ENCODE assay signal across 23 cellular contexts in the genomic region with DNA sequence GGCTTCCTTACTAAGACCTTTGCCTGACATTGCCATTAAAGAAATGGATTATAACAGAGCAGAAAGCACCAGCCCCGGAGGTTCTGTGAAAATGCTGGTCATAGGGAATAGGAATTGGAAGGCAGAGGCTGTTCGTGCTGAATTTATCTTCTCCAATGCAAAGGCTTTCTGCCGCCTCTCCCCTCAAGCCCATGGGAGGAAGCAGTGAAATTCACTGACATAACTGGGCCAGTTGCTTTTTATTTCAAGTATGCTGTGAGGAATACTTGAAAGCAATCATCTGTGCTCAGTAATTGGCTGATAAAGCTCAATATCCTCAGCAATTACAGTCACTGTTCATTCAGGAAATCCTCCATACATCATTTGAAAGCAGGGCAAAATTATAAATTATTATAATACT.
"Had no signal": no experiment of that assay in that cellular context is flagged by ENCODE, and none has a peak within 500 bp of the region (broad histone marks: within the 10 kb centered on the region; RNA-seq: fewer than 3 reads in every experiment).

No MANE protein-coding gene starts in this region.

- H3K36me3 ChIP-seq: gastroesophageal sphincter, heart left ventricle, left lung, neutrophil, pancreas, right atrium auricular region, sigmoid colon, spleen, thoracic aorta, tibial nerve, upper lobe of left lung had no signal

- H3K4me3 ChIP-seq: dorsolateral prefrontal cortex, gastroesophageal sphincter, heart left ventricle, hepatocyte, left lung, pancreas, right atrium auricular region, sigmoid colon, spleen, thoracic aorta, tibial nerve, upper lobe of left lung had no signal

- H3K36me3 Mint-ChIP-seq: naive thymus-derived CD8-positive, alpha-beta T cell; stimulated activated memory B cell treated with anti-CD40 and anti-IgM and Interleukin-4, amounts not matched to agents 10 μg/mL and 1 μg/mL and 100 μg/mL, for 72 hours had no signal

- H3K27ac ChIP-seq: dorsolateral prefrontal cortex, epithelial cell of prostate, gastroesophageal sphincter, heart left ventricle, hepatocyte, left lung, neutrophil, pancreas, right atrium auricular region, sigmoid colon, spleen, thoracic aorta, tibial nerve, upper lobe of left lung had no signal

- H2AFZ ChIP-seq: hepatocyte had no signal

- H3K79me2 ChIP-seq: hepatocyte had no signal

- H3K4me2 ChIP-seq: hepatocyte had no signal

- H3K4me3 Mint-ChIP-seq: naive thymus-derived CD8-positive, alpha-beta T cell; neural crest cell; stimulated activated memory B cell treated with anti-CD40 and anti-IgM and Interleukin-4, amounts not matched to agents 10 μg/mL and 1 μg/mL and 100 μg/mL, for 72 hours; stimulated activated naive CD8-positive, alpha-beta T cell treated with anti-CD3 and anti-CD28 coated beads, Interleukin-15, Interleukin-2, amounts not matched to agents 100 ng/mL and 50 ng/mL, for 24 hours had no signal

- H3K4me1 Mint-ChIP-seq: naive thymus-derived CD8-positive, alpha-beta T cell; stimulated activated memory B cell treated with anti-CD40 and anti-IgM and Interleukin-4, amounts not matched to agents 10 μg/mL and 1 μg/mL and 100 μg/mL, for 72 hours had no signal

- H3K4me1 ChIP-seq: gastroesophageal sphincter, heart left ventricle, left lung, pancreas, right atrium auricular region, sigmoid colon, spleen, tibial nerve, upper lobe of left lung had no signal

- H3K27ac Mint-ChIP-seq: naive thymus-derived CD8-positive, alpha-beta T cell; stimulated activated memory B cell treated with anti-CD40 and anti-IgM and Interleukin-4, amounts not matched to agents 10 μg/mL and 1 μg/mL and 100 μg/mL, for 72 hours; stimulated activated naive CD8-positive, alpha-beta T cell treated with anti-CD3 and anti-CD28 coated beads, Interleukin-15, Interleukin-2, amounts not matched to agents 100 ng/mL and 50 ng/mL, for 24 hours had no signal

- H3K27me3 Mint-ChIP-seq: stimulated activated memory B cell treated with anti-CD40 and anti-IgM and Interleukin-4, amounts not matched to agents 10 μg/mL and 1 μg/mL and 100 μg/mL, for 72 hours had no signal

- DNase-seq: dorsolateral prefrontal cortex; effector CD4-positive, alpha-beta T cell; foreskin fibroblast; heart left ventricle; kidney; left lung; mesendoderm; naive thymus-derived CD8-positive, alpha-beta T cell; pancreas; sigmoid colon; spleen; stimulated activated CD4-positive, alpha-beta T cell treated with anti-CD3 and anti-CD28 coated beads, Interleukin-4, amount 100 ng/mL, for 4 hours; upper lobe of left lung had no signal

- H3K27me3 ChIP-seq: dorsolateral prefrontal cortex, gastroesophageal sphincter, heart left ventricle, hepatocyte, left lung, neutrophil, pancreas, right atrium auricular region, sigmoid colon, spleen, tibial nerve, upper lobe of left lung had no signal

- H3K9me3 ChIP-seq: neutrophil, pancreas, right atrium auricular region, sigmoid colon, thoracic aorta had no signal
